ENCODE assay signal across 24 cellular contexts in genomic region chr4:26455571-26455970, GRCh38. TPM values are rescaled to one million over a fixed set of nuclear protein-coding genes. Genes with fewer than 3 reads are reported as not detected.
"Had no signal": no experiment of that assay in that cellular context is flagged by ENCODE, and none has a peak within 500 bp of the region (broad histone marks: within the 10 kb centered on the region; RNA-seq: fewer than 3 reads in every experiment).

No MANE protein-coding gene starts in this region.

- H3K36me3 Mint-ChIP-seq: IgD-negative memory B cell had no signal

- H3K27ac ChIP-seq: KMS-11 had no signal

- H3K27ac Mint-ChIP-seq: IgD-negative memory B cell had no signal

- ATAC-seq: K562 had no signal

- DNase-seq: Kasumi-1, MV-4-11, NCI-H1048, NCI-H1105, NCI-H1417, NCI-H1436 treated with DMSO at 0.1 percent for 48 hours, NCI-H1694 treated with DMSO at 0.1 percent for 48 hours, NCI-H1930, NCI-H2081 treated with DMSO at 0.1 percent for 48 hours, NCI-H2171, NCI-H226, NCI-H446, NCI-H510A, NCI-H524 treated with DMSO at 0.1 percent for 48 hours, NCI-H69, NCI-H774, Right ventricle myocardium superior, RPMI8226, SK-N-SH had no signal

- H3K4me3 Mint-ChIP-seq: IgD-negative memory B cell had no signal

- H3K4me3 ChIP-seq: K562 had no signal

- H3K9me3 Mint-ChIP-seq: IgD-negative memory B cell had no signal

- H3K9me3 ChIP-seq: SK-N-SH had no signal

RNA-seq across cellular contexts. Expression of gene CCKAR, which starts 34.7 kb away (rescaled TPM):
- total RNA-seq: K562, MCF 10A, Right ventricle myocardium superior, SK-MEL-5 had no signal
- polyA plus RNA-seq: IgD-negative memory B cell, K562, SK-N-SH had no signal
